ENCODE assay signal across 8 cellular contexts in genomic region chr1:112713466-112714312, GRCh38. TPM values are rescaled to one million over a fixed set of nuclear protein-coding genes. Genes with fewer than 3 reads are reported as not detected.
DNase-seq lines count a peak whose midpoint lies in the region; ATAC-seq, FAIRE-seq and TF ChIP-seq lines count a peak whose summit lies in the region.

No MANE protein-coding gene starts in this region.

- WGBS in testis, 2 donors, result 38 to 49% methylated on average over 12 to 14 of the region's 14 CpGs

- dilution Hi-C loops in keratinocyte (cut with MboI; ENCODE audit: extremely low pct_ligation_motif_present, low sequenced_read_pairs), result no loop called here

- in situ Hi-C loops in ACHN (cut with HindIII; ENCODE audit: low pct_ligation_motif_present, low pct_unique_long_range_greater_than_20kb, low sequenced_read_pairs), result no loop called here

- H3K9me1 ChIP-seq in keratinocyte (ENCODE audit: control insufficient read depth, extremely low read depth, insufficient read depth, low read length), result no peaks in the 10 kb centered on the region

- H3K4me1 ChIP-seq in keratinocyte (ENCODE audit: control insufficient read depth, extremely low read depth, insufficient read depth, low read length), result peaks cover 6% of the 10 kb centered on the region
- peaks cover 12% of the 10 kb centered on the region for H3K4me1 ChIP-seq in testis

- no peak for FAIRE-seq in keratinocyte (lab: Jason Lieb, UNC)
- FAIRE-seq in frontal cortex (lab: Jason Lieb, UNC), result no peak

- TF ChIP-seq CTCF in GM06990 (IDR thresholded peaks at IDR 0.05; ENCODE audit: insufficient read depth, low read length, poor library complexity, severe bottlenecking) (no peak), WI38 (IDR thresholded peaks at IDR 0.05; ENCODE audit: low read depth, low read length) (no peak), keratinocyte (optimal IDR thresholded peaks at IDR 0.05 in 1 of 3, IDR thresholded peaks at IDR 0.05 in 1 of 3, conservative IDR thresholded peaks at IDR 0.05 in 1 of 3; ENCODE audit: extremely low read depth in 1 of 3, insufficient read depth in 2 of 3, low read length in 3 of 3) (no peak), testis (IDR thresholded peaks at IDR 0.05) (no peak)

- H3K27ac ChIP-seq in keratinocyte (ENCODE audit: control insufficient read depth, insufficient read depth, low read length), result no peak overlapping the region
- H3K27ac ChIP-seq in testis, result no peak overlapping the region

- H4K20me1 ChIP-seq in keratinocyte (ENCODE audit: control insufficient read depth, extremely low read depth, insufficient read depth, low read length), result no peaks in the 10 kb centered on the region

- H3K9me3 ChIP-seq in keratinocyte (ENCODE audit: control insufficient read depth, low read depth, low read length) (no peaks in the 10 kb centered on the region), testis (no peaks in the 10 kb centered on the region)

- DNase-seq in GM06990 (ENCODE audit: extremely low read depth, insufficient read length) (peak; percentile 47), keratinocyte (ENCODE audit: low read depth, low spot score) (no peak), testis (no peak), ACHN (no peak), frontal cortex (ENCODE audit: low spot score in 2 of 2) (no peak), NCI-H187 (lab: John Stamatoyannopoulos, UW) (no peak)

- peak overlapping the region; percentile 80 for H2AFZ ChIP-seq in keratinocyte (ENCODE audit: control insufficient read depth, low read length)

- H3K4me3 ChIP-seq in GM06990 (replicated peaks; ENCODE audit: low read depth, low read length) (peak overlapping the region; percentile 60), WI38 (ENCODE audit: low read depth, low read length) (peak overlapping the region; percentile 69), keratinocyte (ENCODE audit: control insufficient read depth in 2 of 3, extremely low read depth in 1 of 3, insufficient read depth in 2 of 3, low read depth in 1 of 3, low read length in 3 of 3) (peak overlapping the region; percentile 69 to 89 (median 73)), testis (peak overlapping the region; percentile 60 to 68)

- no peaks in the 10 kb centered on the region for H3K27me3 ChIP-seq in GM06990 (replicated peaks; ENCODE audit: control insufficient read depth, insufficient read depth, low read length)
- H3K27me3 ChIP-seq in keratinocyte (ENCODE audit: control insufficient read depth, extremely low read depth, insufficient read depth, low read length), result no peaks in the 10 kb centered on the region
- H3K27me3 ChIP-seq in testis, result no peaks in the 10 kb centered on the region

- peak overlapping the region; percentile 92 for H3K4me2 ChIP-seq in keratinocyte (ENCODE audit: control insufficient read depth, extremely low read depth, insufficient read depth, low read depth, low read length)

- TF ChIP-seq POLR2A in testis (IDR thresholded peaks at IDR 0.05), result no peak

- no peaks in the 10 kb centered on the region for H3K79me2 ChIP-seq in keratinocyte (ENCODE audit: control insufficient read depth, insufficient read depth, low read length)

- peak; percentile 20 for ATAC-seq in HG02759 (IDR thresholded peaks at IDR 0.05; ENCODE audit: unreplicated experiment)

- intact Hi-C loops in testis (cut with DNase I; ENCODE audit: low total_unique reads), result no loop called here

- H3K36me3 ChIP-seq in GM06990 (ENCODE audit: control insufficient read depth, insufficient read depth, low read length) (no peaks in the 10 kb centered on the region), keratinocyte (ENCODE audit: control insufficient read depth in 2 of 2, extremely low read depth in 1 of 2, insufficient read depth in 2 of 2, low read length in 2 of 2) (peaks cover 10 to 12% of the 10 kb centered on the region in 2 experiments), testis (ENCODE audit: low read depth, missing control alignments) (no peaks in the 10 kb centered on the region)

- H3K9ac ChIP-seq in keratinocyte (ENCODE audit: control insufficient read depth, extremely low read depth, insufficient read depth, low read length), result peak overlapping the region; percentile 72

RNA-seq across cellular contexts. Expression of gene PPM1J, which starts 1.4 kb away (rescaled TPM):
- polyA plus RNA-seq in keratinocyte (7.7 to 14.2 TPM (median 7.7 TPM) in 3 replicates), testis (ENCODE audit: insufficient read depth, low read depth, low replicate concordance) (69.5 TPM)
- 1.3 TPM for polyA plus RNA-seq in keratinocyte (2011; ENCODE audit: low read depth)
- polyA plus RNA-seq in keratinocyte (2011; cell fraction: cytosol; rRNA removed), result 5.5 and 8.3 TPM in 2 replicates
- 32.6 and 41.3 TPM in 2 replicates for polyA plus RNA-seq in keratinocyte (2011; cell fraction: nucleus; rRNA removed)
- polyA plus RNA-seq in keratinocyte (2012; ENCODE audit: low replicate concordance), result 7.1 and 7.8 TPM in 2 replicates
- 4.0 to 7.7 TPM (median 6.9 TPM) in 3 replicates for polyA minus RNA-seq in keratinocyte
- polyA minus RNA-seq in keratinocyte (2011; cell fraction: cytosol; rRNA and poly(A)+ RNA removed), result 6.9 TPM
- 3.6 and 3.9 TPM in 2 replicates for polyA minus RNA-seq in keratinocyte (2011; cell fraction: nucleus; rRNA and poly(A)+ RNA removed)
- total RNA-seq in testis (10 to 100 TPM; 45.5 to 88.7 TPM), frontal cortex (4.1 TPM)

RNA-seq across cellular contexts. Expression of gene RHOC, which starts 6.8 kb away (rescaled TPM):
- polyA plus RNA-seq in keratinocyte, result 639 to 942 TPM (median 813 TPM) in 3 replicates
- 318 TPM for polyA plus RNA-seq in keratinocyte (2011; ENCODE audit: low read depth)
- polyA plus RNA-seq in keratinocyte (2011; cell fraction: cytosol; rRNA removed), result 729 and 994 TPM in 2 replicates
- polyA plus RNA-seq in keratinocyte (2011; cell fraction: nucleus; rRNA removed), result 447 and 491 TPM in 2 replicates
- 415 and 728 TPM in 2 replicates for polyA plus RNA-seq in keratinocyte (2012; ENCODE audit: low replicate concordance)
- polyA minus RNA-seq in keratinocyte, result 503 to 721 TPM (median 560 TPM) in 3 replicates
- polyA minus RNA-seq in keratinocyte (2011; cell fraction: cytosol; rRNA and poly(A)+ RNA removed), result 621 TPM
- 137 and 149 TPM in 2 replicates for polyA minus RNA-seq in keratinocyte (2011; cell fraction: nucleus; rRNA and poly(A)+ RNA removed)
- total RNA-seq in testis, result 100 to 1,000 TPM; 191 to 294 TPM
- polyA plus RNA-seq in testis (ENCODE audit: insufficient read depth, low read depth, low replicate concordance), result 225 TPM
- total RNA-seq in frontal cortex, result 35.1 TPM

RNA-seq across cellular contexts. Expression of gene MOV10, which starts 39.2 kb away (rescaled TPM):
- polyA plus RNA-seq in keratinocyte, result 28.6 to 39.2 TPM (median 30.6 TPM) in 3 replicates
- polyA plus RNA-seq in keratinocyte (2011; ENCODE audit: low read depth), result 36.0 TPM
- 20.5 and 26.0 TPM in 2 replicates for polyA plus RNA-seq in keratinocyte (2011; cell fraction: cytosol; rRNA removed)
- polyA plus RNA-seq in keratinocyte (2011; cell fraction: nucleus; rRNA removed), result 86.0 and 114 TPM in 2 replicates
- polyA plus RNA-seq in keratinocyte (2012; ENCODE audit: low replicate concordance), result 35.4 and 47.6 TPM in 2 replicates
- 37.8 to 59.4 TPM (median 52.1 TPM) in 3 replicates for polyA minus RNA-seq in keratinocyte
- 49.7 TPM for polyA minus RNA-seq in keratinocyte (2011; cell fraction: cytosol; rRNA and poly(A)+ RNA removed)
- polyA minus RNA-seq in keratinocyte (2011; cell fraction: nucleus; rRNA and poly(A)+ RNA removed), result 53.8 and 55.9 TPM in 2 replicates
- total RNA-seq in testis, result 100 to 1,000 TPM; 240 to 245 TPM
- polyA plus RNA-seq in testis (ENCODE audit: insufficient read depth, low read depth, low replicate concordance), result 137 TPM
- 5.3 TPM for total RNA-seq in frontal cortex

Comparison
In these comparisons a context has a peak if more than half of its experiments do, and no peak if none do; other contexts are left out.
1. RNA of gene MOV10, which starts 39.2 kb away (total RNA-seq): 240 to 245 TPM in testis; 5.3 TPM in frontal cortex (single experiment); every median in the first group is over 10 times any median in the second.
2. Peak in every context shown above with its lines, with median percentiles within 50 percentile points of each other: H3K4me3 ChIP-seq.